Comparison of ENCODE assay signal across 8 cellular contexts in genomic region chr1:146938242-146938902, GRCh38. TPM values are rescaled to one million over a fixed set of nuclear protein-coding genes. Genes with fewer than 3 reads are reported as not detected.
DNase-seq lines count a peak whose midpoint lies in the region; ATAC-seq and FAIRE-seq lines count a peak whose summit lies in the region.
"Not testable (repeated sequence)": the region's sequence is repeated elsewhere in the genome, so short reads cannot be mapped to it uniquely, and the experiment has no call there.

NBPF12 (plus strand) TSS chr1:146938324; CDS start chr1:146960144, 21,820 bp downstream.

- not testable (repeated sequence) for H2AFZ ChIP-seq in Karpas-422 (ENCODE audit: low read length)

- not testable (repeated sequence) for H3K9me2 ChIP-seq in Karpas-422 (replicated peaks; ENCODE audit: insufficient read depth, low read length)

- peak within 1 kb of the TSS; percentile 73 for H3K4me2 ChIP-seq in Karpas-422 (ENCODE audit: low read depth, low read length, poor library complexity, severe bottlenecking)

- peak; percentile 64 for FAIRE-seq in RCC 7860 (lab: Jason Lieb, UNC)

- not testable (repeated sequence) for H3K36me3 ChIP-seq in Karpas-422 (ENCODE audit: insufficient read depth, low read length); esophagus (ENCODE audit: control insufficient read depth in 2 of 2, insufficient read depth in 2 of 2, low read length in 1 of 2); muscle layer of colon (ENCODE audit: insufficient read depth, low read length)

- H3K27ac ChIP-seq in Karpas-422 (ENCODE audit: low read length) (peak within 1 kb of the TSS; percentile 69), esophagus (ENCODE audit: low read depth in 2 of 2, low read length in 1 of 2) (peak within 1 kb of the TSS; percentile 80 to 87), muscle layer of colon (ENCODE audit: low read depth, low read length) (peak within 1 kb of the TSS; percentile 58)

- H3K9ac ChIP-seq in Karpas-422 (ENCODE audit: low read length): peak within 1 kb of the TSS; percentile 84
- not testable (repeated sequence) for H3K9ac ChIP-seq in muscle layer of colon (ENCODE audit: low read length)

- WGBS in esophagus, 2 donors: 0% methylated on average over 50 to 57 of the region's 61 CpGs

- peaks cover 14% of the 10 kb centered on the region for H3K79me2 ChIP-seq in Karpas-422 (ENCODE audit: low read length)

- H3K4me3 ChIP-seq in Karpas-422 (ENCODE audit: low read length) (peak within 1 kb of the TSS; percentile 85), esophagus (ENCODE audit: low read depth in 1 of 2, low read length in 2 of 2) (peak within 1 kb of the TSS; percentile 68 to 77), muscle layer of colon (ENCODE audit: low read depth in 1 of 2, low read length in 2 of 2) (peak within 1 kb of the TSS; percentile 52)

- peak; percentile 85 for ATAC-seq in GM21737 (IDR thresholded peaks at IDR 0.05; ENCODE audit: unreplicated experiment)

- not testable (repeated sequence) for H3K4me1 ChIP-seq in Karpas-422 (ENCODE audit: low read length); esophagus (ENCODE audit: control insufficient read depth in 2 of 2, insufficient read depth in 2 of 2, low read length in 1 of 2); muscle layer of colon (ENCODE audit: insufficient read depth, low read length)

- not testable (repeated sequence) for H3K9me3 ChIP-seq in Karpas-422 (ENCODE audit: low read length); esophagus (ENCODE audit: control insufficient read depth in 2 of 2, insufficient read depth in 1 of 2, low read depth in 1 of 2, low read length in 1 of 2); muscle layer of colon (ENCODE audit: low read length)

- not testable (repeated sequence) for H3K27me3 ChIP-seq in Karpas-422 (ENCODE audit: low read length); esophagus (ENCODE audit: control insufficient read depth in 1 of 2, insufficient read depth in 2 of 2, low read length in 2 of 2); muscle layer of colon (ENCODE audit: control insufficient read depth in 1 of 2, insufficient read depth in 2 of 2, low read length in 2 of 2)

- DNase-seq in DMS153 treated with DMSO at 0.1 percent for 48 hours (lab: John Stamatoyannopoulos, UW; ENCODE audit: unreplicated experiment) (peak; percentile 21), Karpas-422 (peak; percentile 95), RCC 7860 (ENCODE audit: low spot score) (peak; percentile 59)
- peak; percentile 82 for DNase-seq in activated T-cell treated with anti-CD3 and anti-CD28 coated beads, Interleukin-2, amount 50 U/mL, for 1 hour
- peak; percentile 74 for DNase-seq in stimulated activated CD8-positive, alpha-beta memory T cell treated with anti-CD3 and anti-CD28 coated beads, Interleukin-4, amount 100 ng/mL, for 24 hours (ENCODE audit: low read depth)

- not testable (repeated sequence) for H4K20me1 ChIP-seq in Karpas-422 (ENCODE audit: insufficient read depth, low read depth, low read length)

RNA-seq across cellular contexts. Expression of gene NBPF12, which starts in this region (rescaled TPM):
- 15.0 and 16.0 TPM in 2 replicates for total RNA-seq in Karpas-422 (2014; rRNA removed; shearing (Covaris generic); ENCODE audit: low replicate concordance)
- polyA plus RNA-seq in esophagus: 1 to 10 TPM; 3.0 to 5.9 TPM

Comparison
In these comparisons a context has a peak if more than half of its experiments do, and no peak if none do; other contexts are left out.
1. Peak in every context shown above with its lines: DNase-seq, ATAC-seq, H3K4me3 ChIP-seq and H3K27ac ChIP-seq.
2. DNase-seq: peak in every context shown above with its lines; median percentile 95 in Karpas-422; 82 in activated T-cell treated with anti-CD3 and anti-CD28 coated beads, Interleukin-2, amount 50 U/mL, for 1 hour; 74 in stimulated activated CD8-positive, alpha-beta memory T cell treated with anti-CD3 and anti-CD28 coated beads, Interleukin-4, amount 100 ng/mL, for 24 hours; 59 in RCC 7860; 21 in DMS153 treated with DMSO at 0.1 percent for 48 hours.